Comparison of ENCODE assay signal across 14 cellular contexts in genomic region chr4:113294910-113295309, GRCh38.
DNase-seq lines count a peak whose midpoint lies in the region; ATAC-seq and TF ChIP-seq lines count a peak whose summit lies in the region.
"Had no signal": no experiment of that assay in that cellular context is flagged by ENCODE, and none has a peak within 500 bp of the region (broad histone marks: within the 10 kb centered on the region; RNA-seq: fewer than 3 reads in every experiment).

No MANE protein-coding gene starts in this region.

- intact Hi-C loops in right cardiac atrium (cut with DNase I) = no loop called here
- intact Hi-C loops in left cardiac atrium (cut with DNase I) = no loop called here
- intact Hi-C loops in vagina (cut with DNase I) = loop anchor here (10.0 kb wide), 1 partner anchor 470 kb away; the partner anchor contains the start of gene CAMK2D

- H3K4me1 Mint-ChIP-seq in brain = peaks cover 71% of the 10 kb centered on the region

- peaks cover 28% of the 10 kb centered on the region for H3K36me3 Mint-ChIP-seq in brain
- H3K36me3 Mint-ChIP-seq: activated CD4-positive, alpha-beta memory T cell treated with anti-CD3 and anti-CD28 coated beads for 36 hours had no signal

- H3K27me3 ChIP-seq in right cardiac atrium (ENCODE audit: control insufficient read depth, insufficient read depth) = no peaks in the 10 kb centered on the region
- H3K27me3 ChIP-seq in iPS-18a (ENCODE audit: control insufficient read depth, insufficient read depth, low read length) = no peaks in the 10 kb centered on the region
- no peaks in the 10 kb centered on the region for H3K27me3 ChIP-seq in vagina
- H3K27me3 ChIP-seq: heart left ventricle had no signal

- H3K4me1 ChIP-seq in right cardiac atrium (ENCODE audit: control insufficient read depth, insufficient read depth, low read length) (peaks cover 4% of the 10 kb centered on the region), iPS-18a (ENCODE audit: control insufficient read depth, low read depth, low read length) (peaks cover 58% of the 10 kb centered on the region), vagina (peaks cover 10% of the 10 kb centered on the region)

- DNase-seq in right cardiac atrium = no peak
- no peak for DNase-seq in left cardiac atrium
- no peak for DNase-seq in vagina (ENCODE audit: extremely low spot score in 2 of 2)
- no peak for DNase-seq in stimulated activated CD4-positive, alpha-beta T cell treated with anti-CD3 and anti-CD28 coated beads, Interleukin-4, amount 100 ng/mL, for 4 hours
- DNase-seq in NCI-H2107 treated with DMSO at 0.1 percent for 48 hours (lab: John Stamatoyannopoulos, UW; ENCODE audit: unreplicated experiment) = no peak
- DNase-seq: activated CD4-positive, alpha-beta memory T cell treated with anti-CD3 and anti-CD28 coated beads for 36 hours; activated T-cell treated with anti-CD3 and anti-CD28 coated beads, Interleukin-2, amount 50 U/mL, for 72 hours; heart left ventricle; kidney; stimulated activated naive CD8-positive, alpha-beta T cell treated with anti-CD3 and anti-CD28 coated beads, Interleukin-15, Interleukin-2, amounts not matched to agents 100 U/mL and 50 U/mL, for 24 hours had no signal

- H3K9me3 Mint-ChIP-seq in brain = no peaks in the 10 kb centered on the region
- H3K9me3 Mint-ChIP-seq: activated CD4-positive, alpha-beta memory T cell treated with anti-CD3 and anti-CD28 coated beads for 36 hours; activated T-cell treated with anti-CD3 and anti-CD28 coated beads, Interleukin-2, amount 50 U/mL, for 72 hours had no signal

- TF ChIP-seq POLR2A in vagina (IDR thresholded peaks at IDR 0.05) = no peak

- peaks cover 7% of the 10 kb centered on the region for H3K36me3 ChIP-seq in iPS-18a (ENCODE audit: control insufficient read depth, low read depth, low read length)
- H3K36me3 ChIP-seq in vagina = no peaks in the 10 kb centered on the region

- H3K4me3 Mint-ChIP-seq in brain = peak overlapping the region in 4 of 5 experiments; percentile 2 to 85 (median 53)
- H3K4me3 Mint-ChIP-seq: activated CD4-positive, alpha-beta memory T cell treated with anti-CD3 and anti-CD28 coated beads for 36 hours; activated T-cell treated with anti-CD3 and anti-CD28 coated beads, Interleukin-2, amount 50 U/mL, for 72 hours had no signal

- TF ChIP-seq CTCF in brain (conservative IDR thresholded peaks at IDR 0.05) (peak in 1 of 2 experiments; percentile 28), vagina (IDR thresholded peaks at IDR 0.05) (no peak)

- no peaks in the 10 kb centered on the region for H3K27me3 Mint-ChIP-seq in brain

- no peaks in the 10 kb centered on the region for H3K9me3 ChIP-seq in right cardiac atrium (ENCODE audit: control insufficient read depth, low read length)
- H3K9me3 ChIP-seq in iPS-18a (ENCODE audit: control insufficient read depth, low read depth, low read length) = no peaks in the 10 kb centered on the region
- H3K9me3 ChIP-seq in vagina = no peaks in the 10 kb centered on the region
- H3K9me3 ChIP-seq: heart left ventricle had no signal

- no peak for ATAC-seq in right cardiac atrium
- ATAC-seq in left cardiac atrium = no peak
- no peak for ATAC-seq in GM19351 (IDR thresholded peaks at IDR 0.05; ENCODE audit: unreplicated experiment)
- ATAC-seq: activated T-cell treated with anti-CD3 and anti-CD28 coated beads, Interleukin-2, amount 50 U/mL, for 72 hours; heart left ventricle; stimulated activated naive CD8-positive, alpha-beta T cell treated with anti-CD3 and anti-CD28 coated beads, Interleukin-15, Interleukin-2, amounts not matched to agents 100 U/mL and 50 U/mL, for 24 hours had no signal

- peak overlapping the region; percentile 33 for H3K4me3 ChIP-seq in right cardiac atrium (ENCODE audit: low read length)
- peak overlapping the region; percentile 58 for H3K4me3 ChIP-seq in iPS-18a (ENCODE audit: low read length)
- H3K4me3 ChIP-seq in vagina = no peak overlapping the region

- H3K9ac ChIP-seq in iPS-18a (ENCODE audit: low read length) = no peak overlapping the region
- H3K9ac ChIP-seq: KMS-11 had no signal

- peak overlapping the region in 3 of 5 experiments; percentile 80 to 99 (median 98) for H3K27ac Mint-ChIP-seq in brain
- H3K27ac Mint-ChIP-seq: activated CD4-positive, alpha-beta memory T cell treated with anti-CD3 and anti-CD28 coated beads for 36 hours; activated T-cell treated with anti-CD3 and anti-CD28 coated beads, Interleukin-2, amount 50 U/mL, for 72 hours had no signal

- WGBS in right cardiac atrium = 51% methylated on average over 1 of the region's 1 CpG

- H3K27ac ChIP-seq in right cardiac atrium (ENCODE audit: low read length) (no peak overlapping the region), iPS-18a (ENCODE audit: low read length) (no peak overlapping the region), vagina (peak overlapping the region; percentile 87)
- H3K27ac ChIP-seq: KMS-11 had no signal

Comparison
In these comparisons a context has a peak if more than half of its experiments do, and no peak if none do; other contexts are left out.
1. H3K4me3 ChIP-seq: peak in right cardiac atrium (single experiment) and iPS-18a (single experiment); none in vagina (0 of 2).